ENCODE assay signal across 17 cellular contexts in genomic region chr3:64028754-64029153, GRCh38.
"Had no signal": no experiment of that assay in that cellular context is flagged by ENCODE, and none has a peak within 500 bp of the region (broad histone marks: within the 10 kb centered on the region; RNA-seq: fewer than 3 reads in every experiment).

No MANE protein-coding gene starts in this region.

- ATAC-seq: effector memory CD8-positive, alpha-beta T cell; left colon; sciatic nerve; stimulated activated memory B cell treated with anti-CD40 and anti-IgM and Interleukin-4, amounts not matched to agents 10 μg/mL and 1 μg/mL and 100 μg/mL, for 72 hours had no signal

- DNase-seq: effector memory CD8-positive, alpha-beta T cell; esophagus squamous epithelium; foreskin fibroblast; left colon; mesendoderm; naive B cell; posterior cingulate gyrus; spleen; stimulated activated CD4-positive, alpha-beta T cell treated with anti-CD3 and anti-CD28 coated beads, Interleukin-15, amount 100 ng/mL, for 24 hours; stimulated activated CD4-positive, alpha-beta T cell treated with anti-CD3 and anti-CD28 coated beads, Interleukin-1b, Interleukin-23, amount 100 ng/mL, for 48 hours; stimulated activated CD4-positive, alpha-beta T cell treated with anti-CD3 and anti-CD28 coated beads, Interleukin-4, amount 100 ng/mL, for 24 hours; transverse colon had no signal

- H3K4me3 ChIP-seq: esophagus squamous epithelium, spleen, thoracic aorta, transverse colon had no signal

- H3K27ac ChIP-seq: esophagus squamous epithelium, spleen, thoracic aorta, transverse colon had no signal

- H3K36me3 Mint-ChIP-seq: naive B cell had no signal

- H3K36me3 ChIP-seq: esophagus squamous epithelium, spleen, thoracic aorta, transverse colon had no signal

- H3K9me3 Mint-ChIP-seq: dendritic cell treated with granulocyte-macrophage colony-stimulating factor and Interleukin-4, amounts not matched to agents 40 ng/mL and 50 ng/mL, for 4 days; effector memory CD8-positive, alpha-beta T cell; stimulated activated memory B cell treated with anti-CD40 and anti-IgM and Interleukin-4, amounts not matched to agents 10 μg/mL and 1 μg/mL and 100 μg/mL, for 72 hours; stimulated activated naive CD8-positive, alpha-beta T cell treated with anti-CD3 and anti-CD28 coated beads, Interleukin-15, Interleukin-2, amounts not matched to agents 100 ng/mL and 50 ng/mL, for 24 hours had no signal

- H3K9me3 ChIP-seq: esophagus squamous epithelium, thoracic aorta, transverse colon had no signal

- H3K27ac Mint-ChIP-seq: dendritic cell treated with granulocyte-macrophage colony-stimulating factor and Interleukin-4, amounts not matched to agents 40 ng/mL and 50 ng/mL, for 4 days; effector memory CD8-positive, alpha-beta T cell; stimulated activated memory B cell treated with anti-CD40 and anti-IgM and Interleukin-4, amounts not matched to agents 10 μg/mL and 1 μg/mL and 100 μg/mL, for 72 hours; stimulated activated naive CD8-positive, alpha-beta T cell treated with anti-CD3 and anti-CD28 coated beads, Interleukin-15, Interleukin-2, amounts not matched to agents 100 ng/mL and 50 ng/mL, for 24 hours had no signal

- H3K4me3 Mint-ChIP-seq: dendritic cell treated with granulocyte-macrophage colony-stimulating factor and Interleukin-4, amounts not matched to agents 40 ng/mL and 50 ng/mL, for 4 days; effector memory CD8-positive, alpha-beta T cell; naive B cell; stimulated activated memory B cell treated with anti-CD40 and anti-IgM and Interleukin-4, amounts not matched to agents 10 μg/mL and 1 μg/mL and 100 μg/mL, for 72 hours; stimulated activated naive CD8-positive, alpha-beta T cell treated with anti-CD3 and anti-CD28 coated beads, Interleukin-15, Interleukin-2, amounts not matched to agents 100 ng/mL and 50 ng/mL, for 24 hours had no signal
